Comparison of ENCODE assay signal across 28 cellular contexts in the genomic region with DNA sequence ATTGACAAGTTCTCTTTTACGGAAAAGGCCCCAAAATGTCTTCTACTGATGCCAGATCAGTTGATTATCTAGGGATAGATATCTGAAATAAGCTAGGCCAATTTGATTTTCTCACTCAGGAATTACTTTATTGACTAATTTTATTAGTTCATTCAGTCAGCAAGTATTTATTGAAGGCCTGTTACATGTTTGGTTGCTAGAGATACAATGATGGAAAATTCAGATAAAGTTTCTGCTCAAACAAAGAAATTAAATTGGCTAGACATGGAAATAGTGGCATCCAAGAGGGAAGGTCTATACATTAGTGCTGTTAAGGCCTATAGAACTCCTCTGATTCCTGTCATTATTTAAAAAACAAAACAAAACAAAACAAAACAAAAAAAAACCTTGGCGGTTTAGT.
"Had no signal": no experiment of that assay in that cellular context is flagged by ENCODE, and none has a peak within 500 bp of the region (broad histone marks: within the 10 kb centered on the region; RNA-seq: fewer than 3 reads in every experiment).

No MANE protein-coding gene starts in this region.

- H3K27me3 ChIP-seq: ascending aorta, breast epithelium, cardiac muscle cell, colonic mucosa, gastrocnemius medialis, heart right ventricle, hepatocyte had no signal

- H3K27ac ChIP-seq: ascending aorta, breast epithelium, cardiac muscle cell, colonic mucosa, gastrocnemius medialis, heart right ventricle, hepatocyte had no signal

- H3K9me3 ChIP-seq: ascending aorta, breast epithelium, colonic mucosa, gastrocnemius medialis, heart right ventricle had no signal

- ATAC-seq: esophagus mucosa, gastrocnemius medialis, heart right ventricle, T-helper 17 cell, WTC11 had no signal

- DNase-seq: activated CD4-positive, alpha-beta memory T cell treated with anti-CD3 and anti-CD28 coated beads, Interleukin-2, amount 10 ng/mL, durations not matched to agents 7 days and 5 days; activated CD4-positive, alpha-beta T cell treated with anti-CD3 and anti-CD28 coated beads for 1 hour; activated CD4-positive, alpha-beta T cell treated with anti-CD3 and anti-CD28 coated beads for 4 hours; activated CD4-positive, alpha-beta T cell treated with anti-CD3 and anti-CD28 coated beads, Interleukin-2, amount 10 ng/mL, durations not matched to agents 7 days and 5 days; activated CD4-positive, alpha-beta T cell treated with anti-CD3 and anti-CD28 coated beads, Interleukin-2, amount 50 U/mL, for 4 hours; activated CD8-positive, alpha-beta memory T cell treated with anti-CD3 and anti-CD28 coated beads, Interleukin-2, amount 50 U/mL, for 48 hours; activated gamma-delta T cell; activated naive CD4-positive, alpha-beta T cell; activated naive CD4-positive, alpha-beta T cell treated with anti-CD3 and anti-CD28 coated beads, Interleukin-2, amount 10 ng/mL, durations not matched to agents 7 days and 5 days; activated naive CD8-positive, alpha-beta T cell treated with anti-CD3 and anti-CD28 coated beads, Interleukin-2, amount 10 ng/mL, durations not matched to agents 7 days and 5 days; activated T-cell treated with anti-CD3 and anti-CD28 coated beads for 4 hours; activated T-cell treated with anti-CD3 and anti-CD28 coated beads, Interleukin-2, amount 50 U/mL, for 24 hours; activated T-cell treated with anti-CD3 and anti-CD28 coated beads, Interleukin-2, amount 50 U/mL, for 72 hours; central memory CD4-positive, alpha-beta T cell; cerebellar nuclear complex; colonic mucosa; effector CD8-positive, alpha-beta T cell; foreskin fibroblast; gastrocnemius medialis; heart right ventricle; T-helper 17 cell; T1000 had no signal

- H3K4me2 ChIP-seq: hepatocyte had no signal

- H3K4me3 ChIP-seq: ascending aorta, breast epithelium, cardiac muscle cell, colonic mucosa, gastrocnemius medialis, heart right ventricle, hepatocyte had no signal

- H3K4me1 ChIP-seq: ascending aorta, breast epithelium, colonic mucosa had no signal

- H3K36me3 ChIP-seq: ascending aorta, breast epithelium, cardiac muscle cell, colonic mucosa, gastrocnemius medialis, heart right ventricle had no signal

- H2AFZ ChIP-seq: hepatocyte had no signal
